In the genomic region with DNA sequence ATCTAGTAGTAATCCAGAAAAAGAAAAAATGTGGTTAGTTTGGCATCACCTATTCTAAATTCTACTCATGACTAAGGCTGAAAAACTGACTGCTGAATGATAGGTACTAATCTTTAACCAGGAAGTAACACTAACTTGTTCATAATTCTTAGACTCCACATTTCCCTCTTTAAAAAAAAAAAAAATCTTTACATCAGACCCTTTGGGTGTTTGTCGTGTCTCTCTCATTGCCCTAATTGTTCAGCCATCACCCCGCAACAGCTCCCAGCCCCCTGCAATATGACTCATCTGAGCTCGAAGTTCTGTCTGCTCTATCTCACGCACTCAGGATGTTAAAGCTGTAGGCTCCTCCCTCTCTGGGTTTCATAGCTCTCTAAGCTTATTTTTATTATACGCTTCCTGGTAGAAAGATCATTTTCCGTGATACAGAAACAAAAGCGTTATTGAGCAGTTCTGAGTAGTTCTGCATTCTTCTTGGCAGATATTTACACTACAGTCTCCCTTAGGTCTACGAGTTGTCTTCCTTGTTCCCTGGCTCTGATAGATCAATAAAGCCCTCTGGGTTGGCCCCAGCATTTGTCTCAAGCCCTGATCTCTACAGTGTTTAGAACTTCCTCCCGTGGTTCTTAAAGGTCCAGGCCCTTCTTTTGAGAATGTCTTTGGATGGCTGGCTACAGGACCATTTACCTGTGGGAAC, we compare ENCODE assay signal across 8 cellular contexts.
DNase-seq lines count a peak whose midpoint lies in the region; ATAC-seq, FAIRE-seq and TF ChIP-seq lines count a peak whose summit lies in the region.

No MANE protein-coding gene starts in this region.

- no peak overlapping the region for H3K4me3 ChIP-seq in urinary bladder (ENCODE audit: low read depth, low read length)
- H3K4me3 ChIP-seq in dorsolateral prefrontal cortex, result peak overlapping the region in 2 of 59 donors; percentile 15 to 19

- no peaks in the 10 kb centered on the region for H3K27me3 ChIP-seq in dorsolateral prefrontal cortex

- H3K4me1 ChIP-seq in urinary bladder (ENCODE audit: insufficient read depth), result no peaks in the 10 kb centered on the region

- peak; percentile 90 for ATAC-seq in GM19467 (IDR thresholded peaks at IDR 0.05; ENCODE audit: unreplicated experiment)
- peak; percentile 94 to 96 for ATAC-seq in activated CD4-positive, CD25-positive, alpha-beta regulatory T cell treated with anti-CD3 and anti-CD28 coated beads, Interleukin-2, amount 50 U/mL, for 24 hours

- intact Hi-C loops in dorsolateral prefrontal cortex (cut with DNase I), result no loop called here

- H3K27ac ChIP-seq in urinary bladder (ENCODE audit: low read depth) (peak overlapping the region; percentile 74), dorsolateral prefrontal cortex (peak overlapping the region in 9 of 59 donors; percentile 10 to 58 (median 38))

- H3K36me3 ChIP-seq in urinary bladder (ENCODE audit: insufficient read depth), result no peaks in the 10 kb centered on the region

- TF ChIP-seq CTCF in dorsolateral prefrontal cortex (IDR thresholded peaks at IDR 0.05 in 54 of 56, conservative IDR thresholded peaks at IDR 0.05 in 2 of 56; ENCODE audit: low read depth in 1 of 56, partially characterized antibody in 56 of 56), result no peak

- FAIRE-seq in colon (lab: Jason Lieb, UNC), result peak; percentile 76

- WGBS in urinary bladder, result 11% methylated on average over 9 of the region's 9 CpGs

- DNase-seq in CD1c-positive myeloid dendritic cell (ENCODE audit: extremely low spot score) (peak; percentile 77), HK-2 (ENCODE audit: unreplicated experiment) (peak; percentile 35), pons (ENCODE audit: low spot score) (peak; percentile 8), dorsolateral prefrontal cortex (no peak)

Comparison
In these comparisons a context has a peak if more than half of its experiments do, and no peak if none do; other contexts are left out.
1. DNase-seq: peak in CD1c-positive myeloid dendritic cell (single experiment), HK-2 (single experiment) and pons (single experiment); none in dorsolateral prefrontal cortex (0 of 10).